ENCODE assay signal across 8 cellular contexts in the genomic region with DNA sequence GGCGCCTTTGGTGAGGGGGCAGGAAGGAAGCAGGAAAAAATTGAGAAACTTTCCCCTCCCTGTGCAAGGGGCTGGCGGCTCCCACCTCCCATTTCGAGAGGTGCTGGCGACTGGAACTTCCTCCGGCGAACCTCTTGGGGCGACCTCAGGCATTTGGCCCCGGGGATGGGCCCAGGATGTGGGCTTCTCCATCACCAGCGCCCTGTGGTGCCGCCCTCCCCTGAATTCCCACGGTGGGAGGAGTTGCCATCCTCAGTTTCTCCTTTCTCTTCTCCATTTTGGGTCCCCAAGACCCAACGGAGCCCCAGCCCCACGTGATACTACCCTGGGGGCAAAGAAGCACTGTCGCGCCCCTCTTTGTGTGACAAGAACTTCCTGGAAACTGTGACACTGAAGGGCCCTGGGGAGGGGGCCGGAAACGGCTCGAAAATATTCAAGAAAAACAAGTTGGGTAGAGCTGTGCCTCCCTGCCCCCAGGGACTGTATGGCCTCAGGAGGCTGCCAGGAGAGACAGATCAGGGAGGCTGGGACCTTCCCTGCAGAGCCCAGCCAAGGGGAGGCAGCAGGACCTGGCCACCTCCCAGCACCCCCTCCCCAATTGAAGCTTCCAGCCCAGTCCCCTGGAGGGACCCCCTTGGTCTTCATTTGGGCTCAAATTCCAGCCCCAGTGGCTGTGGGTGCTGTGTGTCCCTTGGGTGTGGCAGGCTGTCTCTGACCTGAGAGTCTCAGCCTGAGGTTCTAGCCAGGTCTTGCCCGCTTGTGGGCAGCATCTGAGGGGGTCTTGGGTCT. TPM values are rescaled to one million over a fixed set of nuclear protein-coding genes. Genes with fewer than 3 reads are reported as not detected.
DNase-seq lines count a peak whose midpoint lies in the region; ATAC-seq and TF ChIP-seq lines count a peak whose summit lies in the region.

No MANE protein-coding gene starts in this region.

- 27 to 35% methylated on average over 19 of the region's 19 CpGs for WGBS in GM23248 (ENCODE audit: low coverage in 1 of 2, low lambda C conversion rate in 2 of 2, missing lambda C conversion rate in 2 of 2), 2 experiments

- DNase-seq in GM23248 = no peak
- DNase-seq in activated naive CD8-positive, alpha-beta T cell treated with anti-CD3 and anti-CD28 coated beads, Interleukin-2, amount 50 U/mL, for 16 hours (ENCODE audit: low read depth, low spot score) = peak; percentile 70
- DNase-seq in stimulated activated CD4-positive, alpha-beta T cell treated with anti-CD3 and anti-CD28 coated beads, Interleukin-1b, Interleukin-23, amount 100 ng/mL, for 24 hours (ENCODE audit: low read depth in 4 of 4, low spot score in 1 of 4) = peak in 3 of 4 experiments; percentile 35 to 60 (median 49)
- no peak for DNase-seq in ACHN
- DNase-seq in pons (ENCODE audit: low spot score) = no peak

- no peaks in the 10 kb centered on the region for H3K36me3 ChIP-seq in ACC112 (ENCODE audit: insufficient read depth, low read length)
- no peaks in the 10 kb centered on the region for H3K36me3 ChIP-seq in GM23248 (ENCODE audit: low read depth)
- no peaks in the 10 kb centered on the region for H3K36me3 ChIP-seq in iPS-18a (ENCODE audit: control insufficient read depth, low read depth, low read length)

- H3K27me3 ChIP-seq in ACC112 (ENCODE audit: insufficient read depth, low read length) (no peaks in the 10 kb centered on the region), GM23248 (replicated peaks; ENCODE audit: insufficient read depth) (0 out of 2 replicates have a peak, but pooled peaks cover 3% of the 10 kb centered on the region), iPS-18a (ENCODE audit: control insufficient read depth, insufficient read depth, low read length) (no peaks in the 10 kb centered on the region)

- H3K4me3 ChIP-seq in ACC112 (ENCODE audit: low read depth, low read length) = peak overlapping the region; percentile 98
- peak overlapping the region; percentile 99 for H3K4me3 ChIP-seq in GM23248
- peak overlapping the region; percentile 76 for H3K4me3 ChIP-seq in iPS-18a (ENCODE audit: low read length)

- in situ Hi-C loops in GM23248 (cut with MboI) = no loop called here
- in situ Hi-C loops in ACHN (cut with HindIII; ENCODE audit: low pct_ligation_motif_present, low pct_unique_long_range_greater_than_20kb, low sequenced_read_pairs) = no loop called here

- peak; percentile 24; the same call in 2 of the 3 replicates for ATAC-seq in SK-N-SH treated with all-trans-retinoic acid at 6 μM for 48 hours

- H3F3A ChIP-seq in GM23248 (ENCODE audit: insufficient read depth) = no peaks in the 10 kb centered on the region

- peaks cover 6% of the 10 kb centered on the region for H3K4me1 ChIP-seq in ACC112 (ENCODE audit: control insufficient read depth, insufficient read depth, low read length, unreplicated experiment)
- H3K4me1 ChIP-seq in GM23248 (ENCODE audit: insufficient read depth) = 0 out of 2 replicates have a peak, but pooled peaks cover 3% of the 10 kb centered on the region
- H3K4me1 ChIP-seq in iPS-18a (ENCODE audit: control insufficient read depth, low read depth, low read length) = peaks cover 9% of the 10 kb centered on the region

- no peaks in the 10 kb centered on the region for H4K20me1 ChIP-seq in GM23248 (ENCODE audit: insufficient read depth)

- H3K27ac ChIP-seq in ACC112 (ENCODE audit: low read depth, low read length) = peak overlapping the region; percentile 47
- H3K27ac ChIP-seq in GM23248 = no peak overlapping the region
- peak overlapping the region; percentile 24 for H3K27ac ChIP-seq in iPS-18a (ENCODE audit: low read length)

- no peaks in the 10 kb centered on the region for H3K9me2 ChIP-seq in GM23248 (ENCODE audit: insufficient read depth)

- peak overlapping the region; percentile 91 for H3K9ac ChIP-seq in GM23248
- peak overlapping the region; percentile 70 for H3K9ac ChIP-seq in iPS-18a (ENCODE audit: low read length)

- peak overlapping the region; percentile 100 for H3K4me2 ChIP-seq in GM23248 (ENCODE audit: unreplicated experiment)

- peaks cover 21% of the 10 kb centered on the region for H3K79me2 ChIP-seq in ACC112 (ENCODE audit: control insufficient read depth, insufficient read depth, low read length, unreplicated experiment)
- no peaks in the 10 kb centered on the region for H3K79me2 ChIP-seq in GM23248 (ENCODE audit: insufficient read depth)

- H3K9me3 ChIP-seq in GM23248 (ENCODE audit: low read depth) (no peaks in the 10 kb centered on the region), iPS-18a (ENCODE audit: control insufficient read depth, low read depth, low read length) (no peaks in the 10 kb centered on the region)

- H2AFZ ChIP-seq in ACC112 (ENCODE audit: low read length, unreplicated experiment) (peak overlapping the region; percentile 91), GM23248 (peak overlapping the region; percentile 100)

TF ChIP-seq in SK-N-SH treated with all-trans-retinoic acid at 6 μM for 48 hours, 23 proteins besides CTCF, POLR2A, EP300 and RAD21 (continues in another document):
- TF ChIP-seq, protein P1, sequence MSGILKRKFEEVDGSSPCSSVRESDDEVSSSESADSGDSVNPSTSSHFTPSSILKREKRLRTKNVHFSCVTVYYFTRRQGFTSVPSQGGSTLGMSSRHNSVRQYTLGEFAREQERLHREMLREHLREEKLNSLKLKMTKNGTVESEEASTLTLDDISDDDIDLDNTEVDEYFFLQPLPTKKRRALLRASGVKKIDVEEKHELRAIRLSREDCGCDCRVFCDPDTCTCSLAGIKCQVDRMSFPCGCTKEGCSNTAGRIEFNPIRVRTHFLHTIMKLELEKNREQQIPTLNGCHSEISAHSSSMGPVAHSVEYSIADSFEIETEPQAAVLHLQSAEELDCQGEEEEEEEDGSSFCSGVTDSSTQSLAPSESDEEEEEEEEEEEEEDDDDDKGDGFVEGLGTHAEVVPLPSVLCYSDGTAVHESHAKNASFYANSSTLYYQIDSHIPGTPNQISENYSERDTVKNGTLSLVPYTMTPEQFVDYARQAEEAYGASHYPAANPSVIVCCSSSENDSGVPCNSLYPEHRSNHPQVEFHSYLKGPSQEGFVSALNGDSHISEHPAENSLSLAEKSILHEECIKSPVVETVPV (CRISPR knock-in tag; IDR thresholded peaks at IDR 0.05) = no peak
- TF ChIP-seq GLIS3 (CRISPR knock-in tag; IDR thresholded peaks at IDR 0.05) (no peak), ISL1 (CRISPR knock-in tag; IDR thresholded peaks at IDR 0.05) (no peak), ZC3H10 (CRISPR knock-in tag; IDR thresholded peaks at IDR 0.05) (no peak), ZFP3 (CRISPR knock-in tag; IDR thresholded peaks at IDR 0.05) (no peak), ZFP30 (CRISPR knock-in tag; IDR thresholded peaks at IDR 0.05) (no peak), ZNF70 (CRISPR knock-in tag; IDR thresholded peaks at IDR 0.05) (no peak), BACH2 (CRISPR knock-in tag; IDR thresholded peaks at IDR 0.05; ENCODE audit: borderline replicate concordance) (no peak), PPARA (CRISPR knock-in tag; IDR thresholded peaks at IDR 0.05; ENCODE audit: borderline replicate concordance) (no peak)
- TF ChIP-seq, protein P2, sequence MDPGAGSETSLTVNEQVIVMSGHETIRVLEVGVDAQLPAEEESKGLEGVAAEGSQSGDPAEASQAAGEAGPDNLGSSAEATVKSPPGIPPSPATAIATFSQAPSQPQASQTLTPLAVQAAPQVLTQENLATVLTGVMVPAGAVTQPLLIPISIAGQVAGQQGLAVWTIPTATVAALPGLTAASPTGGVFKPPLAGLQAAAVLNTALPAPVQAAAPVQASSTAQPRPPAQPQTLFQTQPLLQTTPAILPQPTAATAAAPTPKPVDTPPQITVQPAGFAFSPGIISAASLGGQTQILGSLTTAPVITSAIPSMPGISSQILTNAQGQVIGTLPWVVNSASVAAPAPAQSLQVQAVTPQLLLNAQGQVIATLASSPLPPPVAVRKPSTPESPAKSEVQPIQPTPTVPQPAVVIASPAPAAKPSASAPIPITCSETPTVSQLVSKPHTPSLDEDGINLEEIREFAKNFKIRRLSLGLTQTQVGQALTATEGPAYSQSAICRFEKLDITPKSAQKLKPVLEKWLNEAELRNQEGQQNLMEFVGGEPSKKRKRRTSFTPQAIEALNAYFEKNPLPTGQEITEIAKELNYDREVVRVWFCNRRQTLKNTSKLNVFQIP (CRISPR knock-in tag; IDR thresholded peaks at IDR 0.05; ENCODE audit: borderline replicate concordance, low read depth) = no peak
- TF ChIP-seq, protein P3, sequence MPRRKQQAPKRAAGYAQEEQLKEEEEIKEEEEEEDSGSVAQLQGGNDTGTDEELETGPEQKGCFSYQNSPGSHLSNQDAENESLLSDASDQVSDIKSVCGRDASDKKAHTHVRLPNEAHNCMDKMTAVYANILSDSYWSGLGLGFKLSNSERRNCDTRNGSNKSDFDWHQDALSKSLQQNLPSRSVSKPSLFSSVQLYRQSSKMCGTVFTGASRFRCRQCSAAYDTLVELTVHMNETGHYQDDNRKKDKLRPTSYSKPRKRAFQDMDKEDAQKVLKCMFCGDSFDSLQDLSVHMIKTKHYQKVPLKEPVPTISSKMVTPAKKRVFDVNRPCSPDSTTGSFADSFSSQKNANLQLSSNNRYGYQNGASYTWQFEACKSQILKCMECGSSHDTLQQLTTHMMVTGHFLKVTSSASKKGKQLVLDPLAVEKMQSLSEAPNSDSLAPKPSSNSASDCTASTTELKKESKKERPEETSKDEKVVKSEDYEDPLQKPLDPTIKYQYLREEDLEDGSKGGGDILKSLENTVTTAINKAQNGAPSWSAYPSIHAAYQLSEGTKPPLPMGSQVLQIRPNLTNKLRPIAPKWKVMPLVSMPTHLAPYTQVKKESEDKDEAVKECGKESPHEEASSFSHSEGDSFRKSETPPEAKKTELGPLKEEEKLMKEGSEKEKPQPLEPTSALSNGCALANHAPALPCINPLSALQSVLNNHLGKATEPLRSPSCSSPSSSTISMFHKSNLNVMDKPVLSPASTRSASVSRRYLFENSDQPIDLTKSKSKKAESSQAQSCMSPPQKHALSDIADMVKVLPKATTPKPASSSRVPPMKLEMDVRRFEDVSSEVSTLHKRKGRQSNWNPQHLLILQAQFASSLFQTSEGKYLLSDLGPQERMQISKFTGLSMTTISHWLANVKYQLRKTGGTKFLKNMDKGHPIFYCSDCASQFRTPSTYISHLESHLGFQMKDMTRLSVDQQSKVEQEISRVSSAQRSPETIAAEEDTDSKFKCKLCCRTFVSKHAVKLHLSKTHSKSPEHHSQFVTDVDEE (CRISPR knock-in tag; IDR thresholded peaks at IDR 0.05) = no peak

RNA-seq across cellular contexts. Expression of a gene that starts 16.2 kb away (rescaled TPM):
- not detected in 2 replicates for total RNA-seq in GM23248 (2014; rRNA removed; shearing (Covaris generic))
- polyA plus RNA-seq in GM23248 (2016; fragmentation: Nextera tagmentation; extraction: Ambion mirVana) = not detected in 2 replicates

RNA-seq across cellular contexts. Expression of a gene that starts 22.1 kb away (rescaled TPM):
- 17.4 and 41.1 TPM in 2 replicates for total RNA-seq in GM23248 (2014; rRNA removed; shearing (Covaris generic))
- polyA plus RNA-seq in GM23248 (2016; fragmentation: Nextera tagmentation; extraction: Ambion mirVana) = 44.5 and 48.6 TPM in 2 replicates

RNA-seq across cellular contexts. Expression of a gene that starts 34.5 kb away (rescaled TPM):
- total RNA-seq in GM23248 (2014; rRNA removed; shearing (Covaris generic)) = 7.8 and 8.5 TPM in 2 replicates
- 10.7 and 11.7 TPM in 2 replicates for polyA plus RNA-seq in GM23248 (2016; fragmentation: Nextera tagmentation; extraction: Ambion mirVana)

RNA-seq across cellular contexts. Expression of a gene that starts 37.5 kb away (rescaled TPM):
- 10.5 and 11.3 TPM in 2 replicates for total RNA-seq in GM23248 (2014; rRNA removed; shearing (Covaris generic))
- polyA plus RNA-seq in GM23248 (2016; fragmentation: Nextera tagmentation; extraction: Ambion mirVana) = 14.9 and 15.1 TPM in 2 replicates

RNA-seq across cellular contexts. Expression of a gene that starts 50.9 kb away (rescaled TPM):
- total RNA-seq in GM23248 (2014; rRNA removed; shearing (Covaris generic)) = 75.5 and 93.2 TPM in 2 replicates
- 80.1 and 81.6 TPM in 2 replicates for polyA plus RNA-seq in GM23248 (2016; fragmentation: Nextera tagmentation; extraction: Ambion mirVana)

Comparison
In these comparisons a context has a peak if more than half of its experiments do, and no peak if none do; other contexts are left out.
1. DNase-seq: peak in activated naive CD8-positive, alpha-beta T cell treated with anti-CD3 and anti-CD28 coated beads, Interleukin-2, amount 50 U/mL, for 16 hours (single experiment) and stimulated activated CD4-positive, alpha-beta T cell treated with anti-CD3 and anti-CD28 coated beads, Interleukin-1b, Interleukin-23, amount 100 ng/mL, for 24 hours (3 of 4); none in GM23248 (single experiment), ACHN (single experiment) and pons (single experiment).
2. Peak in every context shown above with its lines, with median percentiles within 50 percentile points of each other: H3K4me3 ChIP-seq.